In genomic region chr19:1592755-1593628, GRCh38 we compare ENCODE assay signal across 8 cellular contexts. TPM values are rescaled to one million over a fixed set of nuclear protein-coding genes. Genes with fewer than 3 reads are reported as not detected.
DNase-seq lines count a peak whose midpoint lies in the region; ATAC-seq and TF ChIP-seq lines count a peak whose summit lies in the region.

TSS of gene MBD3 (minus strand) at chr19:1592865. CDS start at chr19:1592631, 234 bp downstream.

- TF ChIP-seq CTCF in VCaP (conservative IDR thresholded peaks at IDR 0.05): no peak
- peak in 2 of 3 donors; percentile 16 to 47 for TF ChIP-seq CTCF in breast epithelium (IDR thresholded peaks at IDR 0.05)
- TF ChIP-seq CTCF in smooth muscle cell (IDR thresholded peaks at IDR 0.05; ENCODE audit: borderline replicate concordance, insufficient read depth, poor library complexity, severe bottlenecking): no peak

- peak within 1 kb of the TSS; percentile 92 for H3K4me2 ChIP-seq in smooth muscle cell

- H3F3A ChIP-seq in smooth muscle cell (ENCODE audit: low read depth): no peaks in the 10 kb centered on the region

- H3K9me3 ChIP-seq in breast epithelium (no peaks in the 10 kb centered on the region), smooth muscle cell (replicated peaks; ENCODE audit: low read depth) (no peaks in the 10 kb centered on the region)

- H3K36me3 ChIP-seq in breast epithelium: peaks cover 9% of the 10 kb centered on the region
- H3K36me3 ChIP-seq in smooth muscle cell (ENCODE audit: low read depth): no peaks in the 10 kb centered on the region

- WGBS in smooth muscle cell (ENCODE audit: low lambda C conversion rate): 18% methylated on average over 42 of the region's 74 CpGs

- H3K4me1 ChIP-seq in breast epithelium (peaks cover 9 to 12% of the 10 kb centered on the region in 2 donors), smooth muscle cell (ENCODE audit: low read depth) (no peaks in the 10 kb centered on the region)

- H3K79me2 ChIP-seq in smooth muscle cell (ENCODE audit: low read depth): peaks cover 41% of the 10 kb centered on the region

- H3K9ac ChIP-seq in smooth muscle cell (ENCODE audit: low read depth): peak within 1 kb of the TSS; percentile 92

- peak; percentile 15 for TF ChIP-seq POLR2A in breast epithelium (IDR thresholded peaks at IDR 0.05)

- H3K27me3 ChIP-seq in breast epithelium (no peaks in the 10 kb centered on the region), smooth muscle cell (ENCODE audit: low read depth) (no peaks in the 10 kb centered on the region)

- no peak within 1 kb of the TSS for H2AFZ ChIP-seq in smooth muscle cell (ENCODE audit: low read depth)

- intact Hi-C loops in breast epithelium (cut with DNase I; ENCODE audit: low total_unique reads): no loop called here

- peak within 1 kb of the TSS; percentile 73 to 91 (median 81) for H3K4me3 ChIP-seq in breast epithelium
- peak within 1 kb of the TSS; percentile 72 for H3K4me3 ChIP-seq in smooth muscle cell

- DNase-seq in A172 (ENCODE audit: low spot score): peak; percentile 89
- peak; percentile 87 for DNase-seq in NCI-H2171 treated with DMSO at 0.1 percent for 48 hours (lab: John Stamatoyannopoulos, UW)
- peak; percentile 92 to 93 for DNase-seq in breast epithelium (ENCODE audit: low spot score in 2 of 2)
- DNase-seq in iPS-NIHi7 (ENCODE audit: extremely low spot score): peak; percentile 97
- DNase-seq in smooth muscle cell (lab: John Stamatoyannopoulos, UW; ENCODE audit: unreplicated experiment): peak; percentile 79

- ATAC-seq in GM18867 (IDR thresholded peaks at IDR 0.05; ENCODE audit: unreplicated experiment) (peak; percentile 67), HG03103 (IDR thresholded peaks at IDR 0.05; ENCODE audit: low read depth, unreplicated experiment) (peak; percentile 45)

- H4K20me1 ChIP-seq in smooth muscle cell (ENCODE audit: low read depth): peaks cover 44% of the 10 kb centered on the region

- H3K27ac ChIP-seq in VCaP (peak within 1 kb of the TSS; percentile 99), breast epithelium (peak within 1 kb of the TSS; percentile 87 to 98), smooth muscle cell (ENCODE audit: low read depth) (peak within 1 kb of the TSS; percentile 90)

RNA-seq across cellular contexts. Expression of gene MBD3, which starts in this region (rescaled TPM):
- total RNA-seq in A172 (2014; rRNA removed; shearing (Covaris generic)): 158 and 172 TPM in 2 replicates
- total RNA-seq in breast epithelium (10 to 100 TPM; 51.8 to 71.3 (median 70.8) TPM), smooth muscle cell (40.3 and 50.7 TPM in 2 replicates)
- polyA plus RNA-seq in smooth muscle cell: 47.3 and 52.7 TPM in 2 replicates

Comparison
In these comparisons a context has a peak if more than half of its experiments do, and no peak if none do; other contexts are left out.
1. Peak in every context shown above with its lines: DNase-seq, ATAC-seq, H3K4me3 ChIP-seq and H3K27ac ChIP-seq.
2. CTCF ChIP-seq: peak in breast epithelium (2 of 3); none in VCaP (single experiment) and smooth muscle cell (single experiment).